Comparison of ENCODE assay signal across 8 cellular contexts in genomic region chr2:54597153-54597827, GRCh38.
DNase-seq lines count a peak whose midpoint lies in the region; ATAC-seq and TF ChIP-seq lines count a peak whose summit lies in the region.

No MANE protein-coding gene starts in this region.

- in situ Hi-C loops in GM23248 (cut with MboI): no loop called here

- H3K36me3 ChIP-seq in ovary (no peaks in the 10 kb centered on the region), GM23248 (ENCODE audit: low read depth) (0 out of 2 replicates have a peak, but pooled peaks cover 5% of the 10 kb centered on the region)

- H3F3A ChIP-seq in GM23248 (ENCODE audit: insufficient read depth): peaks cover 4% of the 10 kb centered on the region; the same call in 1 of the 2 replicates

- TF ChIP-seq EP300 in ovary (IDR thresholded peaks at IDR 0.05): no peak

- peaks cover 99% of the 10 kb centered on the region for H3K79me2 ChIP-seq in GM23248 (ENCODE audit: insufficient read depth)

- DNase-seq in NCI-H146 treated with DMSO at 0.1 percent for 48 hours (lab: John Stamatoyannopoulos, UW; ENCODE audit: unreplicated experiment) (peak; percentile 32), ovary (peak; percentile 78 to 88 (median 81)), GM23248 (no peak), NCI-H510A treated with DMSO at 0.1 percent for 48 hours (lab: John Stamatoyannopoulos, UW) (no peak)
- peak; percentile 25 for DNase-seq in central memory CD4-positive, alpha-beta T cell

- H3K27me3 ChIP-seq in ovary (no peaks in the 10 kb centered on the region), GM23248 (replicated peaks; ENCODE audit: insufficient read depth) (no peaks in the 10 kb centered on the region)

- no peaks in the 10 kb centered on the region for H3K9me2 ChIP-seq in GM23248 (ENCODE audit: insufficient read depth)

- peak; percentile 52 for ATAC-seq in GM18498 (IDR thresholded peaks at IDR 0.05; ENCODE audit: unreplicated experiment)
- ATAC-seq in GM21367 (IDR thresholded peaks at IDR 0.05; ENCODE audit: unreplicated experiment): no peak
- ATAC-seq in HG03521 (IDR thresholded peaks at IDR 0.05; ENCODE audit: unreplicated experiment): no peak

- H3K4me1 ChIP-seq in ovary (ENCODE audit: insufficient read depth): peaks cover 30% of the 10 kb centered on the region
- H3K4me1 ChIP-seq in GM23248 (ENCODE audit: insufficient read depth): peaks cover 27% of the 10 kb centered on the region

- no peak overlapping the region for H2AFZ ChIP-seq in GM23248

- TF ChIP-seq CTCF in ovary (IDR thresholded peaks at IDR 0.05): no peak

- H3K9me3 ChIP-seq in ovary: no peaks in the 10 kb centered on the region
- H3K9me3 ChIP-seq in GM23248 (ENCODE audit: low read depth): no peaks in the 10 kb centered on the region

- no peak overlapping the region for H3K4me2 ChIP-seq in GM23248 (ENCODE audit: unreplicated experiment)

- intact Hi-C loops in ovary (cut with DNase I): no loop called here

- TF ChIP-seq POLR2A in ovary (IDR thresholded peaks at IDR 0.05): no peak

- 18 to 23% (median 20%) methylated on average over 5 of the region's 5 CpGs for WGBS in ovary, 3 donors
- 72 to 78% methylated on average over 5 of the region's 5 CpGs for WGBS in GM23248 (ENCODE audit: low coverage in 1 of 2, low lambda C conversion rate in 2 of 2, missing lambda C conversion rate in 2 of 2), 2 experiments

- H4K20me1 ChIP-seq in GM23248 (ENCODE audit: insufficient read depth): 0 out of 2 replicates have a peak, but pooled peaks cover 5% of the 10 kb centered on the region

- H3K4me3 ChIP-seq in ovary: no peak overlapping the region
- no peak overlapping the region for H3K4me3 ChIP-seq in GM23248

- H3K27ac ChIP-seq in ovary (no peak overlapping the region), GM23248 (no peak overlapping the region)

- no peak overlapping the region for H3K9ac ChIP-seq in GM23248

Comparison
In these comparisons a context has a peak if more than half of its experiments do, and no peak if none do; other contexts are left out.
1. DNase-seq: peak in NCI-H146 treated with DMSO at 0.1 percent for 48 hours (single experiment), central memory CD4-positive, alpha-beta T cell (single experiment) and ovary (5 of 5); none in GM23248 (single experiment) and NCI-H510A treated with DMSO at 0.1 percent for 48 hours (single experiment).